21 cellular contexts compared by ENCODE assay signal in the genomic region with DNA sequence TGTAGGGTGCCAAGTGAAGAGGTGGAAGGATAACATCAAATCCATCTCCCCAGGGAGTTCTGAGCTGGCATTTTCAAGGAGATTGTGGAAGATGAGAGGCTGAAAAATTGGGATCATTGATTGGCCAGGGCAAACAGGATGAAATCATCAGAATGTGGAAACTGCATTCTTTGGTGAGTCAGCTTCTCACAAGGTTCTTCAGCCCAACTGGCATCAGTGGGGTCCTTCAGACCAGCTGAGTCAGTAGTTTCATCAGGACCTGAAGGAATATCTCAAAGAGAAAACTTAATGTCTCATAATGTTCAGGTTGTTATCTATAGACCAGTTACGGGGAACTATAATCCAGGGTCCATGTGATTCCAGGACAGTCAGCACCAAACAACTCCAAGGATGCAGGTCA.
DNase-seq lines count a peak whose midpoint lies in the region; FAIRE-seq and TF ChIP-seq lines count a peak whose summit lies in the region.
"Had no signal": no experiment of that assay in that cellular context is flagged by ENCODE, and none has a peak within 500 bp of the region (broad histone marks: within the 10 kb centered on the region; RNA-seq: fewer than 3 reads in every experiment).

No MANE protein-coding gene starts in this region.

- H3K4me1 Mint-ChIP-seq in Calu3 (ENCODE audit: low read depth, unreplicated experiment) (peaks cover 5% of the 10 kb centered on the region), nephron progenitor cell (no peaks in the 10 kb centered on the region)
- H3K4me1 Mint-ChIP-seq: activated naive CD8-positive, alpha-beta T cell treated with anti-CD3 and anti-CD28 coated beads, Interleukin-2, amount 50 U/mL, for 24 hours; immature natural killer cell; mesothelial cell of epicardium had no signal

- H3K4me2 ChIP-seq in mammary epithelial cell (ENCODE audit: insufficient read depth, low read depth, low read length): no peak overlapping the region
- H3K4me2 ChIP-seq in keratinocyte (ENCODE audit: control insufficient read depth, extremely low read depth, insufficient read depth, low read depth, low read length): no peak overlapping the region
- H3K4me2 ChIP-seq: BLaER1 had no signal

- DNase-seq in AG09309 (ENCODE audit: low read depth) (peak; percentile 55), HS-5 (ENCODE audit: low read depth) (peak; percentile 95), mammary epithelial cell (peak; percentile 78), keratinocyte (ENCODE audit: low read depth, low spot score) (peak; percentile 13), Calu3 (no peak), nephron progenitor cell (no peak)
- no peak for DNase-seq in stimulated activated CD4-positive, alpha-beta T cell treated with anti-CD3 and anti-CD28 coated beads, Interleukin-4, amount 100 ng/mL, for 24 hours
- no peak for DNase-seq in stimulated activated CD4-positive, alpha-beta T cell treated with anti-CD3 and anti-CD28 coated beads, Interleukin-2, amount 100 ng/mL, for 24 hours
- DNase-seq: activated naive CD8-positive, alpha-beta T cell treated with anti-CD3 and anti-CD28 coated beads, Interleukin-2, amount 50 U/mL, for 24 hours; activated T-cell treated with anti-CD3 and anti-CD28 coated beads, Interleukin-2, amount 50 U/mL, for 24 hours; cortex of kidney; DMS79; foreskin melanocyte; immature natural killer cell; NCI-H2171 treated with DMSO at 0.1 percent for 48 hours; NK-92 treated with Interleukin-12 subunit alpha and Interleukin-12 subunit beta, amount 100 ng/mL, for 24 hours had no signal

- H3K27ac Mint-ChIP-seq in Calu3 (ENCODE audit: unreplicated experiment): no peak overlapping the region
- H3K27ac Mint-ChIP-seq in nephron progenitor cell: no peak overlapping the region
- H3K27ac Mint-ChIP-seq: activated naive CD8-positive, alpha-beta T cell treated with anti-CD3 and anti-CD28 coated beads, Interleukin-2, amount 50 U/mL, for 24 hours; activated T-cell treated with anti-CD3 and anti-CD28 coated beads, Interleukin-2, amount 50 U/mL, for 24 hours; immature natural killer cell; mesothelial cell of epicardium had no signal

- H3K9ac ChIP-seq in mammary epithelial cell (ENCODE audit: insufficient read depth, low read length): no peak overlapping the region
- no peak overlapping the region for H3K9ac ChIP-seq in keratinocyte (ENCODE audit: control insufficient read depth, extremely low read depth, insufficient read depth, low read length)
- H3K9ac ChIP-seq: BLaER1 had no signal

- peaks cover 5% of the 10 kb centered on the region for H3K9me3 ChIP-seq in mammary epithelial cell (replicated peaks; ENCODE audit: insufficient read depth, low read length)
- peaks cover 3% of the 10 kb centered on the region for H3K9me3 ChIP-seq in keratinocyte (ENCODE audit: control insufficient read depth, low read depth, low read length)
- H3K9me3 ChIP-seq: BLaER1 had no signal

- no peaks in the 10 kb centered on the region for H3K36me3 ChIP-seq in mammary epithelial cell (ENCODE audit: insufficient read depth, low read length)
- H3K36me3 ChIP-seq in keratinocyte (ENCODE audit: control insufficient read depth in 2 of 2, extremely low read depth in 1 of 2, insufficient read depth in 2 of 2, low read length in 2 of 2): no peaks in the 10 kb centered on the region
- H3K36me3 ChIP-seq: BLaER1, SJSA1, suprapubic skin had no signal

- dilution Hi-C loops in mammary epithelial cell (cut with HindIII; ENCODE audit: low sequenced_read_pairs): no loop called here
- dilution Hi-C loops in keratinocyte (cut with MboI; ENCODE audit: extremely low pct_ligation_motif_present, low sequenced_read_pairs): no loop called here

- H3K4me3 Mint-ChIP-seq in Calu3 (ENCODE audit: low read depth, unreplicated experiment) (no peak overlapping the region), nephron progenitor cell (no peak overlapping the region)
- H3K4me3 Mint-ChIP-seq: activated naive CD8-positive, alpha-beta T cell treated with anti-CD3 and anti-CD28 coated beads, Interleukin-2, amount 50 U/mL, for 24 hours; activated T-cell treated with anti-CD3 and anti-CD28 coated beads, Interleukin-2, amount 50 U/mL, for 24 hours; immature natural killer cell; mesothelial cell of epicardium had no signal

- peaks cover 36% of the 10 kb centered on the region for H3K4me1 ChIP-seq in mammary epithelial cell (ENCODE audit: insufficient read depth, low read length)
- H3K4me1 ChIP-seq in keratinocyte (ENCODE audit: control insufficient read depth, extremely low read depth, insufficient read depth, low read length): peaks cover 18% of the 10 kb centered on the region
- H3K4me1 ChIP-seq: BLaER1, suprapubic skin had no signal

- CTCF ChIA-PET in mammary epithelial cell (lab: Charles Lee; ENCODE audit: low non-redundant PET) (no interaction called here), Calu3 (lab: Charles Lee) (no interaction called here)

- H3K79me2 ChIP-seq in mammary epithelial cell (ENCODE audit: insufficient read depth, low read length) (no peaks in the 10 kb centered on the region), keratinocyte (ENCODE audit: control insufficient read depth, insufficient read depth, low read length) (no peaks in the 10 kb centered on the region)

- no TSS peak for BruUV-seq in mammary epithelial cell (replicated peaks; lab: Mats Ljungman, UMichigan)
- BruUV-seq in Calu3 (replicated peaks; lab: Mats Ljungman, UMichigan): no TSS peak

- TF ChIP-seq CTCF in AG09309 (IDR thresholded peaks at IDR 0.05; ENCODE audit: control insufficient read depth, insufficient read depth, low read depth, low read length, missing control alignments) (no peak), mammary epithelial cell (conservative IDR thresholded peaks at IDR 0.05 in 1 of 2, IDR thresholded peaks at IDR 0.05 in 1 of 2; ENCODE audit: extremely low read depth in 1 of 2, insufficient read depth in 1 of 2, low read depth in 1 of 2, low read length in 2 of 2) (no peak), keratinocyte (optimal IDR thresholded peaks at IDR 0.05 in 1 of 3, IDR thresholded peaks at IDR 0.05 in 1 of 3, conservative IDR thresholded peaks at IDR 0.05 in 1 of 3; ENCODE audit: extremely low read depth in 1 of 3, insufficient read depth in 2 of 3, low read length in 3 of 3) (no peak), Calu3 (IDR thresholded peaks at IDR 0.05; ENCODE audit: unreplicated experiment) (no peak), nephron progenitor cell (IDR thresholded peaks at IDR 0.05) (no peak)

- H3K4me3 ChIP-seq in AG09309 (ENCODE audit: control insufficient read depth, low read depth, low read length) (no peak overlapping the region), mammary epithelial cell (replicated peaks in 1 of 3; ENCODE audit: insufficient read depth in 1 of 3, low read depth in 2 of 3, low read length in 3 of 3) (no peak overlapping the region), keratinocyte (ENCODE audit: control insufficient read depth in 2 of 3, extremely low read depth in 1 of 3, insufficient read depth in 2 of 3, low read depth in 1 of 3, low read length in 3 of 3) (no peak overlapping the region)
- H3K4me3 ChIP-seq: BLaER1, SJSA1, suprapubic skin had no signal

- peak; percentile 83 for FAIRE-seq in keratinocyte (lab: Jason Lieb, UNC)
- FAIRE-seq: HTR-8/SVneo had no signal

- H3K27me3 Mint-ChIP-seq in Calu3 (ENCODE audit: unreplicated experiment) (no peaks in the 10 kb centered on the region), nephron progenitor cell (ENCODE audit: low read depth, poor library complexity) (no peaks in the 10 kb centered on the region)
- H3K27me3 Mint-ChIP-seq: activated naive CD8-positive, alpha-beta T cell treated with anti-CD3 and anti-CD28 coated beads, Interleukin-2, amount 50 U/mL, for 24 hours; activated T-cell treated with anti-CD3 and anti-CD28 coated beads, Interleukin-2, amount 50 U/mL, for 24 hours had no signal

- H4K20me1 ChIP-seq in mammary epithelial cell (ENCODE audit: insufficient read depth, low read length) (no peaks in the 10 kb centered on the region), keratinocyte (ENCODE audit: control insufficient read depth, extremely low read depth, insufficient read depth, low read length) (no peaks in the 10 kb centered on the region)
- H4K20me1 ChIP-seq: BLaER1 had no signal

- no peaks in the 10 kb centered on the region for H3K36me3 Mint-ChIP-seq in Calu3 (ENCODE audit: insufficient read depth, unreplicated experiment)
- no peaks in the 10 kb centered on the region for H3K36me3 Mint-ChIP-seq in nephron progenitor cell (ENCODE audit: low read depth)
- H3K36me3 Mint-ChIP-seq: immature natural killer cell, mesothelial cell of epicardium had no signal

- H3K27me3 ChIP-seq in mammary epithelial cell (ENCODE audit: insufficient read depth, low read length) (no peaks in the 10 kb centered on the region), keratinocyte (ENCODE audit: control insufficient read depth, extremely low read depth, insufficient read depth, low read length) (no peaks in the 10 kb centered on the region)
- H3K27me3 ChIP-seq: BLaER1, SJSA1, suprapubic skin had no signal

- H3K27ac ChIP-seq in mammary epithelial cell (ENCODE audit: insufficient read depth, low read depth, low read length): no peak overlapping the region
- H3K27ac ChIP-seq in keratinocyte (ENCODE audit: control insufficient read depth, insufficient read depth, low read length): no peak overlapping the region
- H3K27ac ChIP-seq: BLaER1, SJSA1, suprapubic skin had no signal

- no peak overlapping the region for H2AFZ ChIP-seq in mammary epithelial cell (ENCODE audit: low read depth, low read length)
- no peak overlapping the region for H2AFZ ChIP-seq in keratinocyte (ENCODE audit: control insufficient read depth, low read length)

- in situ Hi-C loops in mammary epithelial cell (cut with MboI; ENCODE audit: low sequenced_read_pairs in 2 of 2): no loop called here

- no peaks in the 10 kb centered on the region for H3K9me1 ChIP-seq in keratinocyte (ENCODE audit: control insufficient read depth, extremely low read depth, insufficient read depth, low read length)

- 88% methylated on average over 1 of the region's 1 CpG for WGBS in mammary epithelial cell (ENCODE audit: low coverage, missing lambda C conversion rate)

- intact Hi-C loops in mammary epithelial cell (cut with micrococcal nuclease) (no loop called here), Calu3 (cut with micrococcal nuclease; ENCODE audit: unreplicated experiment) (no loop called here)

- no peaks in the 10 kb centered on the region for H3K9me3 Mint-ChIP-seq in Calu3 (ENCODE audit: low read depth, unreplicated experiment)
- H3K9me3 Mint-ChIP-seq in nephron progenitor cell: peaks cover 4% of the 10 kb centered on the region
- H3K9me3 Mint-ChIP-seq: activated naive CD8-positive, alpha-beta T cell treated with anti-CD3 and anti-CD28 coated beads, Interleukin-2, amount 50 U/mL, for 24 hours had no signal

Comparison
In these comparisons a context has a peak if more than half of its experiments do, and no peak if none do; other contexts are left out.
1. DNase-seq: peak in AG09309 (single experiment), HS-5 (single experiment), mammary epithelial cell (single experiment) and keratinocyte (single experiment); none in stimulated activated CD4-positive, alpha-beta T cell treated with anti-CD3 and anti-CD28 coated beads, Interleukin-4, amount 100 ng/mL, for 24 hours (single experiment), Calu3 (single experiment), nephron progenitor cell (single experiment) and stimulated activated CD4-positive, alpha-beta T cell treated with anti-CD3 and anti-CD28 coated beads, Interleukin-2, amount 100 ng/mL, for 24 hours (0 of 2).